13 cellular contexts compared by ENCODE assay signal in the genomic region with DNA sequence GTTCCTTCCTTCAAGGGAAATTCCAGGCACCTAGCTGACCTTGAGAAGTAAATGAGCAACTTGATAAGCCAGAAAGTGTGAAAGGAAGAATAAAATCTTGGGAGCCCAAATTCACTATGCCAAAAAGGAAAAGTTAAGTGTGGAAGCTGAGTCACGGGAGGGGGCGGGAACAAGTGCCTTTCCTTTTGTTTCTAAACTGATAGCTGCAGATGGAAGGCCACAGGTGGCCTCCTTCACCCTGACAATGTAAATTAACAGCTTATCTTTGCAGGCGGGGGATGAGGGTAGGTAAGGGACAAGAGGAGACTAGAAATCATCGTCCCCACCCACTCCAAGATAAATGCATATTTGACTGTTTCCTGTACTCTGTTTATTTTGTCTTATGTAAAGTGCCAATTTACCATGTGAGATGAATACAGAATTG. TPM values are rescaled to one million over a fixed set of nuclear protein-coding genes. Genes with fewer than 3 reads are reported as not detected.
A peak's percentile ranks its signal among the peaks of the same experiment; 100 is the strongest.
DNase-seq lines count a peak whose midpoint lies in the region; ATAC-seq, FAIRE-seq and TF ChIP-seq lines count a peak whose summit lies in the region.
"Had no signal": no experiment of that assay in that cellular context is flagged by ENCODE, and none has a peak within 500 bp of the region (broad histone marks: within the 10 kb centered on the region; RNA-seq: fewer than 3 reads in every experiment).

No MANE protein-coding gene starts in this region.

- H3K36me3 Mint-ChIP-seq in activated CD4-positive, alpha-beta T cell treated with anti-CD3 and anti-CD28 coated beads, Interleukin-2, amount 10 ng/mL, durations not matched to agents 24 days and 14 days (ENCODE audit: low read depth): no peaks in the 10 kb centered on the region
- H3K36me3 Mint-ChIP-seq: CD8-positive, alpha-beta memory T cell had no signal

- H3K9me3 Mint-ChIP-seq in activated CD4-positive, alpha-beta T cell treated with anti-CD3 and anti-CD28 coated beads, Interleukin-2, amount 10 ng/mL, durations not matched to agents 24 days and 14 days: no peaks in the 10 kb centered on the region
- H3K9me3 Mint-ChIP-seq: CD8-positive, alpha-beta memory T cell had no signal

- TF ChIP-seq CTCF in VCaP (conservative IDR thresholded peaks at IDR 0.05) (no peak), left lung (IDR thresholded peaks at IDR 0.05) (no peak), kidney (IDR thresholded peaks at IDR 0.05; ENCODE audit: borderline replicate concordance, extremely low read depth, insufficient read depth) (no peak)

- H3K4me1 ChIP-seq in BLaER1 (peaks cover 17% of the 10 kb centered on the region), HUES6 (ENCODE audit: control insufficient read depth, insufficient read depth, low read length) (peaks cover 20% of the 10 kb centered on the region), left lung (peaks cover 0 to 10% of the 10 kb centered on the region in 2 donors), kidney (ENCODE audit: control insufficient read depth in 1 of 2, insufficient read depth in 1 of 2, low read depth in 1 of 2, low read length in 2 of 2) (peaks cover 0 to 7% of the 10 kb centered on the region in 2 donors)
- H3K4me1 ChIP-seq: parathyroid adenoma had no signal

- H3K27ac Mint-ChIP-seq in activated CD4-positive, alpha-beta T cell treated with anti-CD3 and anti-CD28 coated beads, Interleukin-2, amount 10 ng/mL, durations not matched to agents 24 days and 14 days: no peak overlapping the region
- H3K27ac Mint-ChIP-seq: CD8-positive, alpha-beta memory T cell had no signal

- H3K27me3 Mint-ChIP-seq in activated CD4-positive, alpha-beta T cell treated with anti-CD3 and anti-CD28 coated beads, Interleukin-2, amount 10 ng/mL, durations not matched to agents 24 days and 14 days: peaks cover 4% of the 10 kb centered on the region
- H3K27me3 Mint-ChIP-seq: CD8-positive, alpha-beta memory T cell had no signal

- no peaks in the 10 kb centered on the region for H3K4me1 Mint-ChIP-seq in activated CD4-positive, alpha-beta T cell treated with anti-CD3 and anti-CD28 coated beads, Interleukin-2, amount 10 ng/mL, durations not matched to agents 24 days and 14 days

- no peaks in the 10 kb centered on the region for H3K9me3 ChIP-seq in BLaER1
- H3K9me3 ChIP-seq in HUES6 (ENCODE audit: control insufficient read depth, insufficient read depth, low read depth, low read length): no peaks in the 10 kb centered on the region
- no peaks in the 10 kb centered on the region for H3K9me3 ChIP-seq in left lung
- no peaks in the 10 kb centered on the region for H3K9me3 ChIP-seq in kidney (ENCODE audit: control insufficient read depth in 1 of 2, low read length in 2 of 2)

- no peaks in the 10 kb centered on the region for H4K20me1 ChIP-seq in BLaER1

- H3K4me2 ChIP-seq in BLaER1: peak overlapping the region; percentile 44

- H3K36me3 ChIP-seq in BLaER1 (no peaks in the 10 kb centered on the region), HUES6 (ENCODE audit: control insufficient read depth, insufficient read depth, low read length) (peaks cover 4% of the 10 kb centered on the region; the same call in 1 of the 2 replicates), left lung (no peaks in the 10 kb centered on the region), kidney (ENCODE audit: control insufficient read depth in 1 of 2, insufficient read depth in 2 of 2, low read length in 2 of 2) (no peaks in the 10 kb centered on the region)

- H3K9ac ChIP-seq in BLaER1 (peak overlapping the region; percentile 51; the same call in 1 of the 2 replicates), HUES6 (ENCODE audit: low read length) (peak overlapping the region; percentile 92), kidney (ENCODE audit: low read length in 2 of 2) (no peak overlapping the region)
- H3K9ac ChIP-seq: parathyroid adenoma had no signal

- peak; percentile 73 for ATAC-seq in left lung

- intact Hi-C loops in left lung (cut with DNase I) (no loop called here), kidney (cut with DNase I) (no loop called here)
- intact Hi-C loops in activated CD4-positive, alpha-beta T cell treated with anti-CD3 and anti-CD28 coated beads, Interleukin-2, amount 10 ng/mL, durations not matched to agents 24 days and 14 days (cut with micrococcal nuclease): no loop called here

- FAIRE-seq in kidney (lab: Jason Lieb, UNC): no peak
- FAIRE-seq: colon had no signal

- H3K27me3 ChIP-seq in BLaER1 (no peaks in the 10 kb centered on the region), HUES6 (ENCODE audit: control insufficient read depth, insufficient read depth, low read length) (no peaks in the 10 kb centered on the region), left lung (no peaks in the 10 kb centered on the region)

- DNase-seq in left lung (no peak), kidney (no peak), superior temporal gyrus (ENCODE audit: extremely low spot score) (no peak)
- DNase-seq in activated CD4-positive, alpha-beta T cell treated with anti-CD3 and anti-CD28 coated beads, Interleukin-2, amount 10 ng/mL, durations not matched to agents 24 days and 14 days: no peak
- no peak for DNase-seq in stimulated activated CD8-positive, alpha-beta memory T cell treated with anti-CD3 and anti-CD28 coated beads, Interleukin-4, amount 100 ng/mL, for 48 hours
- DNase-seq: CD8-positive, alpha-beta memory T cell; NCI-H1105; T-helper 1 cell had no signal

- no peak overlapping the region for H3K4me3 Mint-ChIP-seq in activated CD4-positive, alpha-beta T cell treated with anti-CD3 and anti-CD28 coated beads, Interleukin-2, amount 10 ng/mL, durations not matched to agents 24 days and 14 days
- H3K4me3 Mint-ChIP-seq: CD8-positive, alpha-beta memory T cell had no signal

- H3K27ac ChIP-seq in BLaER1 (peak overlapping the region; percentile 18; the same call in 1 of the 2 replicates), HUES6 (ENCODE audit: low read depth, low read length) (peak overlapping the region; percentile 96), VCaP (0 out of 2 replicates have a peak overlapping the region, but pooled peaks have one; percentile 18), left lung (peak overlapping the region; percentile 1 to 46), kidney (ENCODE audit: low read depth in 2 of 2, low read length in 2 of 2) (no peak overlapping the region)
- H3K27ac ChIP-seq: parathyroid adenoma had no signal

- H3K4me3 ChIP-seq in BLaER1 (no peak overlapping the region), HUES6 (ENCODE audit: low read depth, low read length) (0 out of 2 replicates have a peak overlapping the region, but pooled peaks have one; percentile 2), left lung (no peak overlapping the region), kidney (ENCODE audit: low read length in 2 of 2) (no peak overlapping the region)

RNA-seq across cellular contexts. Expression of a gene that starts 36.4 kb away (rescaled TPM):
- total RNA-seq in left lung (not detected), kidney (1.0 TPM)
- 10.2 TPM for polyA plus RNA-seq in kidney (ENCODE audit: insufficient read depth, low read depth, low replicate concordance)
- total RNA-seq in activated CD4-positive, alpha-beta T cell treated with anti-CD3 and anti-CD28 coated beads, Interleukin-2, amount 10 ng/mL, durations not matched to agents 24 days and 14 days: not detected in 2 replicates
- total RNA-seq: CD8-positive, alpha-beta memory T cell had no signal
- polyA plus RNA-seq: CD8-positive, alpha-beta memory T cell had no signal

Comparison
In these comparisons a context has a peak if more than half of its experiments do, and no peak if none do; other contexts are left out.
1. H3K27ac ChIP-seq: peak in BLaER1 (single experiment), HUES6 (single experiment), VCaP (single experiment) and left lung (2 of 2); none in kidney (0 of 2).
2. H3K9ac ChIP-seq: peak in BLaER1 (single experiment) and HUES6 (single experiment); none in kidney (0 of 2).